In the genomic region with DNA sequence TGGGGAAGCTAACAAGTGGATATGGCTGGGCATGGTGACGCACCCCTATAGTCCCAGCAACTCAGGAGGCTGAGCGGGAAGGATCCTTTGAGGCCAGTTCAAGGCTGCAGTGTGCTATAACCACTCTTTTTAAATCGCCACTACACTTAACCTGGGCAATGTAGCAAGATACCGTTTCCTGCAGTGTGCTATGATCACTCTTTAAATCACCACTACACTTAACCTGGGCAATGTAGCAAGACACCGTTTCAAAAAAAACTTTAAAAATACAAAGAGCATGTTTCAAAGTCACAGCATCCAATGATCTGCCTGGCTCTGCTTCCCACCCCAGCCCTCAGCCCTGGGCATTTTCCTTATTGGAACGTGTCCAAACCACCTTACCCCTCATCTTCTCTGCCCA, we compare ENCODE assay signal across 14 cellular contexts.
"Had no signal": no experiment of that assay in that cellular context is flagged by ENCODE, and none has a peak within 500 bp of the region (broad histone marks: within the 10 kb centered on the region; RNA-seq: fewer than 3 reads in every experiment).

No MANE protein-coding gene starts in this region.

- H3K9me3 Mint-ChIP-seq: stimulated activated memory B cell treated with anti-CD40 and anti-IgM and Interleukin-4, amounts not matched to agents 10 μg/mL and 1 μg/mL and 100 μg/mL, for 72 hours had no signal

- H3K27ac Mint-ChIP-seq: activated naive CD8-positive, alpha-beta T cell; stimulated activated memory B cell treated with anti-CD40 and anti-IgM and Interleukin-4, amounts not matched to agents 10 μg/mL and 1 μg/mL and 100 μg/mL, for 72 hours had no signal

- H3K4me3 ChIP-seq: left lung, prostate gland, spleen, upper lobe of right lung had no signal

- H3K9me3 ChIP-seq: left lung, prostate gland, spleen, upper lobe of right lung had no signal

- H3K27ac ChIP-seq: left lung, prostate gland, spleen, upper lobe of right lung had no signal

- DNase-seq: activated CD4-positive, CD25-positive, alpha-beta regulatory T cell treated with anti-CD3 and anti-CD28 coated beads, Interleukin-2, amount 50 U/mL, for 72 hours; activated CD8-positive, alpha-beta memory T cell treated with anti-CD3 and anti-CD28 coated beads for 24 hours; activated CD8-positive, alpha-beta memory T cell treated with anti-CD3 and anti-CD28 coated beads, Interleukin-2, amount 50 U/mL, for 48 hours; activated gamma-delta T cell treated with Interleukin-2 at 50 U/mL for 16 hours; foreskin melanocyte; left lung; mammary epithelial cell; spleen; stimulated activated CD4-positive, alpha-beta T cell treated with anti-CD3 and anti-CD28 coated beads, Interleukin-4, amount 100 ng/mL, for 4 hours; upper lobe of right lung had no signal

- H3K27me3 ChIP-seq: left lung, spleen, upper lobe of right lung had no signal

- FAIRE-seq: keratinocyte had no signal

- H3K4me1 ChIP-seq: prostate gland had no signal

- ATAC-seq: left lung; stimulated activated memory B cell treated with anti-CD40 and anti-IgM and Interleukin-4, amounts not matched to agents 10 μg/mL and 1 μg/mL and 100 μg/mL, for 72 hours; upper lobe of right lung had no signal

- H3K27me3 Mint-ChIP-seq: activated naive CD8-positive, alpha-beta T cell; stimulated activated memory B cell treated with anti-CD40 and anti-IgM and Interleukin-4, amounts not matched to agents 10 μg/mL and 1 μg/mL and 100 μg/mL, for 72 hours had no signal

- H3K4me3 Mint-ChIP-seq: activated naive CD8-positive, alpha-beta T cell; stimulated activated memory B cell treated with anti-CD40 and anti-IgM and Interleukin-4, amounts not matched to agents 10 μg/mL and 1 μg/mL and 100 μg/mL, for 72 hours had no signal
